ENCODE assay signal across 1 cellular context in genomic region chr19:41226053-41226873, GRCh38.
TF ChIP-seq lines count a peak whose summit lies in the region.

No MANE protein-coding gene starts in this region.

TF ChIP-seq in HEK293, 187 proteins besides CTCF, POLR2A, EP300 and RAD21 (continued from another document and continues in another):
- TF ChIP-seq ZNF112 (tag by site-specific recombination; IDR thresholded peaks at IDR 0.05) = no peak
- no peak for TF ChIP-seq ZNF350 (tag by site-specific recombination; IDR thresholded peaks at IDR 0.05)
- no peak for TF ChIP-seq ZNF558 (tag by site-specific recombination; IDR thresholded peaks at IDR 0.05)
- peak; percentile 85 for TF ChIP-seq PATZ1 (tag by site-specific recombination; IDR thresholded peaks at IDR 0.05)
- TF ChIP-seq ZNF777 (tag by site-specific recombination; IDR thresholded peaks at IDR 0.05; ENCODE audit: borderline replicate concordance) = peak; percentile 82
- no peak; the same call in 1 of the 2 replicates for TF ChIP-seq KLF17 (tag by site-specific recombination; IDR thresholded peaks at IDR 0.05)
- TF ChIP-seq ZNF513 (tag by site-specific recombination; IDR thresholded peaks at IDR 0.05) = no peak
- TF ChIP-seq ZNF610 (tag by site-specific recombination; IDR thresholded peaks at IDR 0.05; ENCODE audit: borderline replicate concordance) = no peak
- no peak for TF ChIP-seq ZNF16 (tag by site-specific recombination; IDR thresholded peaks at IDR 0.05; ENCODE audit: low read depth)
- no peak for TF ChIP-seq SP7 (tag by site-specific recombination; IDR thresholded peaks at IDR 0.05)
- no peak for TF ChIP-seq MZF1 (tag by site-specific recombination; IDR thresholded peaks at IDR 0.05; ENCODE audit: borderline replicate concordance)
- no peak for TF ChIP-seq ZNF776 (tag by site-specific recombination; IDR thresholded peaks at IDR 0.05; ENCODE audit: borderline replicate concordance)
- peak; percentile 75 for TF ChIP-seq ZNF341 (tag by site-specific recombination; IDR thresholded peaks at IDR 0.05; ENCODE audit: low read depth)
- no peak for TF ChIP-seq MYNN (tag by site-specific recombination; IDR thresholded peaks at IDR 0.05; ENCODE audit: borderline replicate concordance)
- 0 out of 2 replicates have a peak, but pooled peaks have one; percentile 56 for TF ChIP-seq ZNF280C (tag by site-specific recombination; IDR thresholded peaks at IDR 0.05)
- no peak for TF ChIP-seq HOXA7 (CRISPR knock-in tag; IDR thresholded peaks at IDR 0.05; ENCODE audit: borderline replicate concordance)
- no peak; the same call in 1 of the 2 replicates for TF ChIP-seq ZNF416 (tag by site-specific recombination; IDR thresholded peaks at IDR 0.05)
- TF ChIP-seq ZNF585B (tag by site-specific recombination; IDR thresholded peaks at IDR 0.05) = 0 out of 2 replicates have a peak, but pooled peaks have one; percentile 12
- TF ChIP-seq ZNF311 (tag by site-specific recombination; IDR thresholded peaks at IDR 0.05; ENCODE audit: borderline replicate concordance) = no peak
- TF ChIP-seq, protein P1, sequence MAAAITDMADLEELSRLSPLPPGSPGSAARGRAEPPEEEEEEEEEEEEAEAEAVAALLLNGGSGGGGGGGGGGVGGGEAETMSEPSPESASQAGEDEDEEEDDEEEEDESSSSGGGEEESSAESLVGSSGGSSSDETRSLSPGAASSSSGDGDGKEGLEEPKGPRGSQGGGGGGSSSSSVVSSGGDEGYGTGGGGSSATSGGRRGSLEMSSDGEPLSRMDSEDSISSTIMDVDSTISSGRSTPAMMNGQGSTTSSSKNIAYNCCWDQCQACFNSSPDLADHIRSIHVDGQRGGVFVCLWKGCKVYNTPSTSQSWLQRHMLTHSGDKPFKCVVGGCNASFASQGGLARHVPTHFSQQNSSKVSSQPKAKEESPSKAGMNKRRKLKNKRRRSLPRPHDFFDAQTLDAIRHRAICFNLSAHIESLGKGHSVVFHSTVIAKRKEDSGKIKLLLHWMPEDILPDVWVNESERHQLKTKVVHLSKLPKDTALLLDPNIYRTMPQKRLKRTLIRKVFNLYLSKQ (tag by site-specific recombination; IDR thresholded peaks at IDR 0.05; ENCODE audit: borderline replicate concordance) = no peak
- TF ChIP-seq ZNF510 (tag by site-specific recombination; IDR thresholded peaks at IDR 0.05; ENCODE audit: insufficient replicate concordance) = no peak
- no peak for TF ChIP-seq ZNF449 (tag by site-specific recombination; IDR thresholded peaks at IDR 0.05)
- TF ChIP-seq PRDM1 (tag by site-specific recombination; IDR thresholded peaks at IDR 0.05) = no peak
- TF ChIP-seq, protein P2, sequence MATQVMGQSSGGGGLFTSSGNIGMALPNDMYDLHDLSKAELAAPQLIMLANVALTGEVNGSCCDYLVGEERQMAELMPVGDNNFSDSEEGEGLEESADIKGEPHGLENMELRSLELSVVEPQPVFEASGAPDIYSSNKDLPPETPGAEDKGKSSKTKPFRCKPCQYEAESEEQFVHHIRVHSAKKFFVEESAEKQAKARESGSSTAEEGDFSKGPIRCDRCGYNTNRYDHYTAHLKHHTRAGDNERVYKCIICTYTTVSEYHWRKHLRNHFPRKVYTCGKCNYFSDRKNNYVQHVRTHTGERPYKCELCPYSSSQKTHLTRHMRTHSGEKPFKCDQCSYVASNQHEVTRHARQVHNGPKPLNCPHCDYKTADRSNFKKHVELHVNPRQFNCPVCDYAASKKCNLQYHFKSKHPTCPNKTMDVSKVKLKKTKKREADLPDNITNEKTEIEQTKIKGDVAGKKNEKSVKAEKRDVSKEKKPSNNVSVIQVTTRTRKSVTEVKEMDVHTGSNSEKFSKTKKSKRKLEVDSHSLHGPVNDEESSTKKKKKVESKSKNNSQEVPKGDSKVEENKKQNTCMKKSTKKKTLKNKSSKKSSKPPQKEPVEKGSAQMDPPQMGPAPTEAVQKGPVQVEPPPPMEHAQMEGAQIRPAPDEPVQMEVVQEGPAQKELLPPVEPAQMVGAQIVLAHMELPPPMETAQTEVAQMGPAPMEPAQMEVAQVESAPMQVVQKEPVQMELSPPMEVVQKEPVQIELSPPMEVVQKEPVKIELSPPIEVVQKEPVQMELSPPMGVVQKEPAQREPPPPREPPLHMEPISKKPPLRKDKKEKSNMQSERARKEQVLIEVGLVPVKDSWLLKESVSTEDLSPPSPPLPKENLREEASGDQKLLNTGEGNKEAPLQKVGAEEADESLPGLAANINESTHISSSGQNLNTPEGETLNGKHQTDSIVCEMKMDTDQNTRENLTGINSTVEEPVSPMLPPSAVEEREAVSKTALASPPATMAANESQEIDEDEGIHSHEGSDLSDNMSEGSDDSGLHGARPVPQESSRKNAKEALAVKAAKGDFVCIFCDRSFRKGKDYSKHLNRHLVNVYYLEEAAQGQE (tag by site-specific recombination; IDR thresholded peaks at IDR 0.05) = no peak
- 0 out of 2 replicates have a peak, but pooled peaks have one; percentile 31 for TF ChIP-seq ZNF394 (tag by site-specific recombination; IDR thresholded peaks at IDR 0.05; ENCODE audit: borderline replicate concordance)
- no peak for TF ChIP-seq ZNF555 (tag by site-specific recombination; conservative IDR thresholded peaks at IDR 0.05)
- no peak for TF ChIP-seq ZNF837 (tag by site-specific recombination; IDR thresholded peaks at IDR 0.05)
- TF ChIP-seq ZBTB1 (tag by site-specific recombination; IDR thresholded peaks at IDR 0.05) = no peak
- no peak for TF ChIP-seq ZNF560 (tag by site-specific recombination; IDR thresholded peaks at IDR 0.05; ENCODE audit: borderline replicate concordance)
- TF ChIP-seq, protein P3, sequence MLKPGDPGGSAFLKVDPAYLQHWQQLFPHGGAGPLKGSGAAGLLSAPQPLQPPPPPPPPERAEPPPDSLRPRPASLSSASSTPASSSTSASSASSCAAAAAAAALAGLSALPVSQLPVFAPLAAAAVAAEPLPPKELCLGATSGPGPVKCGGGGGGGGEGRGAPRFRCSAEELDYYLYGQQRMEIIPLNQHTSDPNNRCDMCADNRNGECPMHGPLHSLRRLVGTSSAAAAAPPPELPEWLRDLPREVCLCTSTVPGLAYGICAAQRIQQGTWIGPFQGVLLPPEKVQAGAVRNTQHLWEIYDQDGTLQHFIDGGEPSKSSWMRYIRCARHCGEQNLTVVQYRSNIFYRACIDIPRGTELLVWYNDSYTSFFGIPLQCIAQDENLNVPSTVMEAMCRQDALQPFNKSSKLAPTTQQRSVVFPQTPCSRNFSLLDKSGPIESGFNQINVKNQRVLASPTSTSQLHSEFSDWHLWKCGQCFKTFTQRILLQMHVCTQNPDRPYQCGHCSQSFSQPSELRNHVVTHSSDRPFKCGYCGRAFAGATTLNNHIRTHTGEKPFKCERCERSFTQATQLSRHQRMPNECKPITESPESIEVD (tag by site-specific recombination; IDR thresholded peaks at IDR 0.05) = no peak
- 0 out of 2 replicates have a peak, but pooled peaks have one; percentile 16 for TF ChIP-seq ZNF366 (tag by site-specific recombination; conservative IDR thresholded peaks at IDR 0.05)
- TF ChIP-seq, protein P4, sequence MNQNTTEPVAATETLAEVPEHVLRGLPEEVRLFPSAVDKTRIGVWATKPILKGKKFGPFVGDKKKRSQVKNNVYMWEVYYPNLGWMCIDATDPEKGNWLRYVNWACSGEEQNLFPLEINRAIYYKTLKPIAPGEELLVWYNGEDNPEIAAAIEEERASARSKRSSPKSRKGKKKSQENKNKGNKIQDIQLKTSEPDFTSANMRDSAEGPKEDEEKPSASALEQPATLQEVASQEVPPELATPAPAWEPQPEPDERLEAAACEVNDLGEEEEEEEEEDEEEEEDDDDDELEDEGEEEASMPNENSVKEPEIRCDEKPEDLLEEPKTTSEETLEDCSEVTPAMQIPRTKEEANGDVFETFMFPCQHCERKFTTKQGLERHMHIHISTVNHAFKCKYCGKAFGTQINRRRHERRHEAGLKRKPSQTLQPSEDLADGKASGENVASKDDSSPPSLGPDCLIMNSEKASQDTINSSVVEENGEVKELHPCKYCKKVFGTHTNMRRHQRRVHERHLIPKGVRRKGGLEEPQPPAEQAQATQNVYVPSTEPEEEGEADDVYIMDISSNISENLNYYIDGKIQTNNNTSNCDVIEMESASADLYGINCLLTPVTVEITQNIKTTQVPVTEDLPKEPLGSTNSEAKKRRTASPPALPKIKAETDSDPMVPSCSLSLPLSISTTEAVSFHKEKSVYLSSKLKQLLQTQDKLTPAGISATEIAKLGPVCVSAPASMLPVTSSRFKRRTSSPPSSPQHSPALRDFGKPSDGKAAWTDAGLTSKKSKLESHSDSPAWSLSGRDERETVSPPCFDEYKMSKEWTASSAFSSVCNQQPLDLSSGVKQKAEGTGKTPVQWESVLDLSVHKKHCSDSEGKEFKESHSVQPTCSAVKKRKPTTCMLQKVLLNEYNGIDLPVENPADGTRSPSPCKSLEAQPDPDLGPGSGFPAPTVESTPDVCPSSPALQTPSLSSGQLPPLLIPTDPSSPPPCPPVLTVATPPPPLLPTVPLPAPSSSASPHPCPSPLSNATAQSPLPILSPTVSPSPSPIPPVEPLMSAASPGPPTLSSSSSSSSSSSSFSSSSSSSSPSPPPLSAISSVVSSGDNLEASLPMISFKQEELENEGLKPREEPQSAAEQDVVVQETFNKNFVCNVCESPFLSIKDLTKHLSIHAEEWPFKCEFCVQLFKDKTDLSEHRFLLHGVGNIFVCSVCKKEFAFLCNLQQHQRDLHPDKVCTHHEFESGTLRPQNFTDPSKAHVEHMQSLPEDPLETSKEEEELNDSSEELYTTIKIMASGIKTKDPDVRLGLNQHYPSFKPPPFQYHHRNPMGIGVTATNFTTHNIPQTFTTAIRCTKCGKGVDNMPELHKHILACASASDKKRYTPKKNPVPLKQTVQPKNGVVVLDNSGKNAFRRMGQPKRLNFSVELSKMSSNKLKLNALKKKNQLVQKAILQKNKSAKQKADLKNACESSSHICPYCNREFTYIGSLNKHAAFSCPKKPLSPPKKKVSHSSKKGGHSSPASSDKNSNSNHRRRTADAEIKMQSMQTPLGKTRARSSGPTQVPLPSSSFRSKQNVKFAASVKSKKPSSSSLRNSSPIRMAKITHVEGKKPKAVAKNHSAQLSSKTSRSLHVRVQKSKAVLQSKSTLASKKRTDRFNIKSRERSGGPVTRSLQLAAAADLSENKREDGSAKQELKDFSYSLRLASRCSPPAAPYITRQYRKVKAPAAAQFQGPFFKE (tag by site-specific recombination; IDR thresholded peaks at IDR 0.05; ENCODE audit: borderline replicate concordance) = no peak
